9 cellular contexts compared by ENCODE assay signal in the genomic region with DNA sequence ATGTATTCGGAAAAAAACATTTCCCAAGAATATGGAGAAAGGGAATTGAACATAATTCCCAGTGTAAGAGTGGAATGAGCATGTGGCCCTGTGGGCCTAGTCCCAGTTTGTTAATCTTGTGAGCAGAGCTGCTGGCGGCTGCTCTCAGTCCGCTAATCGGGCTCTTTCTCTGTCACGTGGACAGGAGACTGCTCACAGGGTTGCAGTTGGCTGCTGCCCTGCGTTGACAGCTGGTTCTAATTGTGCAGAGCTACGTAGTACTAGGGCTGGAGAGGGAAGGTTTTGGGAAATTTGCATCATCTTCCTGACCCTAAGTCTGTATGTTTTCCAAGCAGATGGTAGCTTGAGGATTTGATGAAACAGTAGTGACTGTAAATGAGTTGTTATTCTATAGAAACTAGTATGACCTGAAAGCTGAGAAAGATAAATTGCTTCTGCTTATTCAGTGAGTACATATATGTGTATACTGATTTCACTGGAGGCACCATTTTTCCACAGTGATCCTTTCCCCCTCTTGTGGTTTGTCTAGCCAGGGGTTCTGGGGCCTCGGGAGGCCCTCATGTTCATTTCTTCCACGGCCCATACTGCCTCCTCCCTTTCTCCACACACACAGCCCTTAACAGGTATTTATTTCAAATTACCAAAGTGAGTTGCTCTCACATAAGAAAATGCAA.
DNase-seq lines count a peak whose midpoint lies in the region; ATAC-seq and TF ChIP-seq lines count a peak whose summit lies in the region.
"Had no signal": no experiment of that assay in that cellular context is flagged by ENCODE, and none has a peak within 500 bp of the region (broad histone marks: within the 10 kb centered on the region; RNA-seq: fewer than 3 reads in every experiment).

No MANE protein-coding gene starts in this region.

- peak overlapping the region; percentile 54 for H3K9ac ChIP-seq in KMS-11
- H3K9ac ChIP-seq in stomach smooth muscle (ENCODE audit: low read length in 2 of 2) = peak overlapping the region in 1 of 2 donors; percentile 36

- 68 to 76% methylated on average over 9 of the region's 9 CpGs for WGBS in body of pancreas, 2 donors

- H4K20me1 ChIP-seq in KMS-11 (ENCODE audit: insufficient read depth) = no peaks in the 10 kb centered on the region

- intact Hi-C loops in body of pancreas (cut with DNase I) (no loop called here), left colon (cut with DNase I, micrococcal nuclease) (no loop called here)

- H3K27me3 ChIP-seq in KMS-11 (ENCODE audit: insufficient read depth, low read depth) = no peaks in the 10 kb centered on the region
- H3K27me3 ChIP-seq in body of pancreas = no peaks in the 10 kb centered on the region
- no peaks in the 10 kb centered on the region for H3K27me3 ChIP-seq in stomach smooth muscle (ENCODE audit: control insufficient read depth in 1 of 2, insufficient read depth in 2 of 2, low read length in 2 of 2)

- H3K4me2 ChIP-seq in KMS-11 = peak overlapping the region; percentile 73

- H3K36me3 ChIP-seq in KMS-11 (ENCODE audit: insufficient read depth) (no peaks in the 10 kb centered on the region), body of pancreas (replicated peaks in 1 of 2; ENCODE audit: insufficient read depth in 1 of 2, low read depth in 2 of 2) (no peaks in the 10 kb centered on the region), stomach smooth muscle (ENCODE audit: control insufficient read depth in 2 of 2, insufficient read depth in 2 of 2, low read length in 2 of 2) (no peaks in the 10 kb centered on the region)

- ATAC-seq in body of pancreas (peak; percentile 91), left colon (peak; percentile 40)

- no peaks in the 10 kb centered on the region for H3K9me3 ChIP-seq in body of pancreas
- no peaks in the 10 kb centered on the region for H3K9me3 ChIP-seq in stomach smooth muscle (ENCODE audit: control insufficient read depth in 2 of 2, low read length in 2 of 2)

- peak overlapping the region; percentile 34; the same call in 1 of the 2 replicates for H2AFZ ChIP-seq in KMS-11 (ENCODE audit: low read depth)

- H3K4me3 ChIP-seq in KMS-11 (IDR thresholded peaks at IDR 0.05; ENCODE audit: insufficient read depth, low read depth, low read length) = no peak overlapping the region
- H3K4me3 ChIP-seq in body of pancreas = no peak overlapping the region
- peak overlapping the region in 1 of 2 donors; percentile 8 for H3K4me3 ChIP-seq in stomach smooth muscle (ENCODE audit: low read length in 2 of 2)

- TF ChIP-seq POLR2A in body of pancreas (IDR thresholded peaks at IDR 0.05) = no peak

- H3K27ac ChIP-seq in KMS-11 = peak overlapping the region; percentile 89
- peak overlapping the region in 1 of 4 donors; percentile 35 for H3K27ac ChIP-seq in body of pancreas
- H3K27ac ChIP-seq in stomach smooth muscle (ENCODE audit: low read length) = peak overlapping the region; percentile 50

- DNase-seq in body of pancreas (peak; percentile 48 to 77 (median 68)), left colon (peak; percentile 42 to 78)
- DNase-seq in stimulated activated CD4-positive, alpha-beta T cell treated with anti-CD3 and anti-CD28 coated beads, Interleukin-12 subunit alpha, Interleukin-12 subunit beta, amount 100 ng/mL, for 4 hours = no peak
- DNase-seq in activated CD8-positive, alpha-beta memory T cell treated with anti-CD3 and anti-CD28 coated beads, Interleukin-2, amount 50 U/mL, for 48 hours = no peak
- no peak for DNase-seq in NK-92 treated with Interleukin-12 subunit alpha and Interleukin-12 subunit beta, amount 100 ng/mL, for 24 hours (lab: John Stamatoyannopoulos, UW)
- no peak for DNase-seq in stimulated activated naive CD4-positive, alpha-beta T cell treated with Interleukin-2 at 50 U/mL for 16 hours (lab: John Stamatoyannopoulos, UW)
- DNase-seq: naive B cell had no signal

- H3K79me2 ChIP-seq in KMS-11 (ENCODE audit: insufficient read depth, low read depth) = no peaks in the 10 kb centered on the region

- H3K4me1 ChIP-seq in KMS-11 (ENCODE audit: low read depth, poor library complexity, severe bottlenecking) (peaks cover 83% of the 10 kb centered on the region), body of pancreas (no peaks in the 10 kb centered on the region), stomach smooth muscle (ENCODE audit: control insufficient read depth, insufficient read depth, low read length) (peaks cover 19% of the 10 kb centered on the region)

- TF ChIP-seq CTCF in KMS-11 (conservative IDR thresholded peaks at IDR 0.05; ENCODE audit: low read depth, low read length) = no peak
- no peak for TF ChIP-seq CTCF in body of pancreas (IDR thresholded peaks at IDR 0.05)

Comparison
In these comparisons a context has a peak if more than half of its experiments do, and no peak if none do; other contexts are left out.
1. DNase-seq: peak in body of pancreas (4 of 4) and left colon (2 of 2); none in stimulated activated CD4-positive, alpha-beta T cell treated with anti-CD3 and anti-CD28 coated beads, Interleukin-12 subunit alpha, Interleukin-12 subunit beta, amount 100 ng/mL, for 4 hours (single experiment), activated CD8-positive, alpha-beta memory T cell treated with anti-CD3 and anti-CD28 coated beads, Interleukin-2, amount 50 U/mL, for 48 hours (single experiment), NK-92 treated with Interleukin-12 subunit alpha and Interleukin-12 subunit beta, amount 100 ng/mL, for 24 hours (single experiment) and stimulated activated naive CD4-positive, alpha-beta T cell treated with Interleukin-2 at 50 U/mL for 16 hours (single experiment).